7 cellular contexts compared by ENCODE assay signal in genomic region chr12:26971963-26972362, GRCh38. TPM values are rescaled to one million over a fixed set of nuclear protein-coding genes. Genes with fewer than 3 reads are reported as not detected.
A peak's percentile ranks its signal among the peaks of the same experiment; 100 is the strongest.
DNase-seq lines count a peak whose midpoint lies in the region; ATAC-seq lines count a peak whose summit lies in the region.

No MANE protein-coding gene starts in this region.

- H3K4me3 Mint-ChIP-seq in IgD-negative memory B cell: peak overlapping the region in 2 of 4 donors; percentile 9 to 43
- H3K4me3 Mint-ChIP-seq in activated naive CD4-positive, alpha-beta T cell treated with anti-CD3 and anti-CD28 coated beads, Interleukin-2, amount 10 ng/mL, durations not matched to agents 7 days and 5 days: no peak overlapping the region

- ATAC-seq in GM21447 (IDR thresholded peaks at IDR 0.05; ENCODE audit: unreplicated experiment): peak; percentile 98
- ATAC-seq in stimulated activated naive CD8-positive, alpha-beta T cell treated with anti-CD3 and anti-CD28 coated beads, Interleukin-15, Interleukin-2, amounts not matched to agents 100 U/mL and 50 U/mL, for 24 hours: peak; percentile 100

- no peaks in the 10 kb centered on the region for H3K27me3 Mint-ChIP-seq in IgD-negative memory B cell
- H3K27me3 Mint-ChIP-seq in activated naive CD4-positive, alpha-beta T cell treated with anti-CD3 and anti-CD28 coated beads, Interleukin-2, amount 10 ng/mL, durations not matched to agents 7 days and 5 days: no peaks in the 10 kb centered on the region

- peaks cover 6 to 27% (median 20%) of the 10 kb centered on the region in 3 donors for H3K4me1 Mint-ChIP-seq in IgD-negative memory B cell
- peaks cover 20% of the 10 kb centered on the region for H3K4me1 Mint-ChIP-seq in activated naive CD4-positive, alpha-beta T cell treated with anti-CD3 and anti-CD28 coated beads, Interleukin-2, amount 10 ng/mL, durations not matched to agents 7 days and 5 days

- H3K9me3 Mint-ChIP-seq in IgD-negative memory B cell: no peaks in the 10 kb centered on the region
- no peaks in the 10 kb centered on the region for H3K9me3 Mint-ChIP-seq in activated naive CD4-positive, alpha-beta T cell treated with anti-CD3 and anti-CD28 coated beads, Interleukin-2, amount 10 ng/mL, durations not matched to agents 7 days and 5 days

- DNase-seq in activated naive CD4-positive, alpha-beta T cell treated with anti-CD3 and anti-CD28 coated beads, Interleukin-2, amount 10 ng/mL, durations not matched to agents 7 days and 5 days: peak; percentile 53
- DNase-seq in stimulated activated naive CD8-positive, alpha-beta T cell treated with anti-CD3 and anti-CD28 coated beads, Interleukin-15, Interleukin-2, amounts not matched to agents 100 U/mL and 50 U/mL, for 24 hours: peak; percentile 65
- DNase-seq in superior temporal gyrus (ENCODE audit: extremely low spot score) (no peak), NCI-H1417 (lab: John Stamatoyannopoulos, UW) (no peak), LoVo (ENCODE audit: low spot score) (no peak)

- CTCF ChIA-PET in activated naive CD4-positive, alpha-beta T cell treated with anti-CD3 and anti-CD28 coated beads, Interleukin-2, amount 10 ng/mL, durations not matched to agents 7 days and 5 days (lab: Charles Lee): interaction anchor here (0.9 kb wide), 1 partner anchor 9 kb away, joined by 5 read pairs; no protein-coding TSS in a partner anchor

- H3K36me3 Mint-ChIP-seq in IgD-negative memory B cell: peaks cover 7% of the 10 kb centered on the region
- H3K36me3 Mint-ChIP-seq in activated naive CD4-positive, alpha-beta T cell treated with anti-CD3 and anti-CD28 coated beads, Interleukin-2, amount 10 ng/mL, durations not matched to agents 7 days and 5 days: peaks cover 56% of the 10 kb centered on the region

- peak overlapping the region in 2 of 3 donors; percentile 35 to 50 for H3K27ac Mint-ChIP-seq in IgD-negative memory B cell
- peak overlapping the region; percentile 19 for H3K27ac Mint-ChIP-seq in activated naive CD4-positive, alpha-beta T cell treated with anti-CD3 and anti-CD28 coated beads, Interleukin-2, amount 10 ng/mL, durations not matched to agents 7 days and 5 days

RNA-seq across cellular contexts. Expression of gene FGFR1OP2, which starts 33.7 kb away (rescaled TPM):
- polyA plus RNA-seq in IgD-negative memory B cell: 66.2 TPM

RNA-seq across cellular contexts. Expression of gene INTS13, which starts 34.2 kb away (rescaled TPM):
- 14.6 TPM for polyA plus RNA-seq in IgD-negative memory B cell

RNA-seq across cellular contexts. Expression of gene TM7SF3, which starts 42.2 kb away (rescaled TPM):
- 46.1 TPM for polyA plus RNA-seq in IgD-negative memory B cell

RNA-seq across cellular contexts. Expression of gene MED21, which starts 50.4 kb away (rescaled TPM):
- 17.4 TPM for polyA plus RNA-seq in IgD-negative memory B cell

Comparison
In these comparisons a context has a peak if more than half of its experiments do, and no peak if none do; other contexts are left out.
1. DNase-seq: peak in activated naive CD4-positive, alpha-beta T cell treated with anti-CD3 and anti-CD28 coated beads, Interleukin-2, amount 10 ng/mL, durations not matched to agents 7 days and 5 days (single experiment) and stimulated activated naive CD8-positive, alpha-beta T cell treated with anti-CD3 and anti-CD28 coated beads, Interleukin-15, Interleukin-2, amounts not matched to agents 100 U/mL and 50 U/mL, for 24 hours (single experiment); none in superior temporal gyrus (single experiment), NCI-H1417 (0 of 3) and LoVo (single experiment).